Comparison of ENCODE assay signal across 13 cellular contexts in genomic region chr12:122067548-122067947, GRCh38. TPM values are rescaled to one million over a fixed set of nuclear protein-coding genes. Genes with fewer than 3 reads are reported as not detected.
A peak's percentile ranks its signal among the peaks of the same experiment; 100 is the strongest.
DNase-seq lines count a peak whose midpoint lies in the region; ATAC-seq, FAIRE-seq and TF ChIP-seq lines count a peak whose summit lies in the region.
"Had no signal": no experiment of that assay in that cellular context is flagged by ENCODE, and none has a peak within 500 bp of the region (broad histone marks: within the 10 kb centered on the region; RNA-seq: fewer than 3 reads in every experiment).

No MANE protein-coding gene starts in this region.

- no peak overlapping the region for H2AK5ac ChIP-seq in H1 (ENCODE audit: low read depth, low read length)

- CTCF ChIA-PET in H1 (lab: Charles Lee; ENCODE audit: partially characterized antibody): interaction anchor here (0.6 to 20.6 kb wide), 4 partner anchors 10 to 859 kb away, joined by 3 to 379 read pairs (median 6); no protein-coding TSS in a partner anchor

- TF ChIP-seq CTCF in MM.1S (IDR thresholded peaks at IDR 0.05; ENCODE audit: low read length) (no peak), H1 (IDR thresholded peaks at IDR 0.05; ENCODE audit: control extremely low read depth in 1 of 3, insufficient read depth in 1 of 3, low read depth in 1 of 3, low read length in 3 of 3) (no peak)

- no peaks in the 10 kb centered on the region for H3K9me3 ChIP-seq in MM.1S (replicated peaks; ENCODE audit: insufficient read depth, low read length)
- H3K9me3 ChIP-seq in H1 (ENCODE audit: insufficient read depth in 2 of 2, low read depth in 1 of 2, low read length in 1 of 2): no peaks in the 10 kb centered on the region
- H3K9me3 ChIP-seq: pancreas, Peyer's patch had no signal

- no peaks in the 10 kb centered on the region for H3K36me3 ChIP-seq in MM.1S (replicated peaks; ENCODE audit: insufficient read depth, low read length)
- H3K36me3 ChIP-seq in H1 (ENCODE audit: control insufficient read depth in 2 of 4, insufficient read depth in 4 of 4, low read length in 3 of 4): 0 out of 8 replicates have a peak, but pooled peaks cover 0 to 5% (median 0%) of the 10 kb centered on the region in 4 experiments
- H3K36me3 ChIP-seq: pancreas, Peyer's patch had no signal

- H2BK15ac ChIP-seq in H1 (ENCODE audit: low read length): no peak overlapping the region

- H3K27me3 Mint-ChIP-seq in T-helper 2 cell treated with Interferon-gamma antibody and Interleukin-4, amounts not matched to agents 5 μg/mL and 100 μg/mL, for 36 hours (ENCODE audit: low read depth): peaks cover 5% of the 10 kb centered on the region
- H3K27me3 Mint-ChIP-seq in stimulated activated memory B cell treated with anti-CD40 and anti-IgM and Interleukin-4, amounts not matched to agents 10 μg/mL and 1 μg/mL and 100 μg/mL, for 72 hours: no peaks in the 10 kb centered on the region

- no peak overlapping the region for H4K8ac ChIP-seq in H1 (ENCODE audit: extremely low read depth, insufficient read depth, low read length)

- peak overlapping the region; percentile 82 for H3K27ac Mint-ChIP-seq in T-helper 2 cell treated with Interferon-gamma antibody and Interleukin-4, amounts not matched to agents 5 μg/mL and 100 μg/mL, for 36 hours
- peak overlapping the region; percentile 78 for H3K27ac Mint-ChIP-seq in stimulated activated memory B cell treated with anti-CD40 and anti-IgM and Interleukin-4, amounts not matched to agents 10 μg/mL and 1 μg/mL and 100 μg/mL, for 72 hours

- POLR2A ChIA-PET in H1 (lab: Charles Lee; ENCODE audit: partially characterized antibody): interaction anchor here (1.5 kb wide), 1 partner anchor 10 kb away, joined by 5 read pairs; no protein-coding TSS in a partner anchor

- no peak for DNase-seq in T-helper 2 cell treated with Interferon-gamma antibody and Interleukin-4, amounts not matched to agents 5 μg/mL and 100 μg/mL, for 36 hours (ENCODE audit: low spot score)
- no peak for DNase-seq in T-helper 2 cell
- no peak for DNase-seq in MM.1S
- no peak for DNase-seq in H1 (ENCODE audit: low read depth in 1 of 2, low spot score in 2 of 2)
- DNase-seq in NOMO-1 treated with dmso at 0.1 percent for 144 hours (lab: John Stamatoyannopoulos, UW; ENCODE audit: unreplicated experiment): no peak
- DNase-seq in COLO829 (ENCODE audit: low spot score): no peak
- DNase-seq: kidney glomerular epithelial cell, NCI-H2171 had no signal

- no peaks in the 10 kb centered on the region for H3K79me2 ChIP-seq in MM.1S (ENCODE audit: low read length)
- no peaks in the 10 kb centered on the region for H3K79me2 ChIP-seq in H1 (ENCODE audit: control insufficient read depth in 1 of 2, insufficient read depth in 2 of 2, low read length in 2 of 2)

- H2AFZ ChIP-seq in MM.1S (ENCODE audit: low read length) (peak overlapping the region; percentile 36; the same call in 1 of the 2 replicates), H1 (ENCODE audit: low read length) (no peak overlapping the region)

- H3K9ac ChIP-seq in MM.1S (ENCODE audit: low read length) (peak overlapping the region; percentile 15; the same call in 1 of the 2 replicates), H1 (replicated peaks in 1 of 4; ENCODE audit: extremely low read depth in 1 of 4, low read depth in 3 of 4, low read length in 3 of 4) (no peak overlapping the region)

- H3K4ac ChIP-seq in H1 (replicated peaks; ENCODE audit: insufficient read length, low read depth, low read length): no peak overlapping the region

- TF ChIP-seq RAD21 in H1 (IDR thresholded peaks at IDR 0.05 in 1 of 2, conservative IDR thresholded peaks at IDR 0.05 in 1 of 2; ENCODE audit: low read depth in 2 of 2, low read length in 2 of 2): no peak

- H3K27ac ChIP-seq in MM.1S (ENCODE audit: low read length) (peak overlapping the region; percentile 61; the same call in 1 of the 2 replicates), H1 (ENCODE audit: low read depth, low read length) (no peak overlapping the region)
- H3K27ac ChIP-seq: pancreas had no signal

- H3K4me3 ChIP-seq in MM.1S (ENCODE audit: low read length) (peak overlapping the region; percentile 41), H1 (ENCODE audit: extremely low read depth in 1 of 4, insufficient read depth in 2 of 4, low read depth in 3 of 4, low read length in 4 of 4) (no peak overlapping the region)

- no peak for ATAC-seq in stimulated activated memory B cell treated with anti-CD40 and anti-IgM and Interleukin-4, amounts not matched to agents 10 μg/mL and 1 μg/mL and 100 μg/mL, for 72 hours
- ATAC-seq in HG03457 (IDR thresholded peaks at IDR 0.05; ENCODE audit: unreplicated experiment): no peak
- ATAC-seq: pancreas had no signal

- H2BK20ac ChIP-seq in H1 (ENCODE audit: low read length): no peak overlapping the region

- no peak overlapping the region for H2BK120ac ChIP-seq in H1 (replicated peaks; ENCODE audit: low read depth, low read length)

- peak overlapping the region; percentile 70 for H3K4me3 Mint-ChIP-seq in T-helper 2 cell treated with Interferon-gamma antibody and Interleukin-4, amounts not matched to agents 5 μg/mL and 100 μg/mL, for 36 hours
- peak overlapping the region; percentile 57 for H3K4me3 Mint-ChIP-seq in stimulated activated memory B cell treated with anti-CD40 and anti-IgM and Interleukin-4, amounts not matched to agents 10 μg/mL and 1 μg/mL and 100 μg/mL, for 72 hours

- H3K36me3 Mint-ChIP-seq in T-helper 2 cell treated with Interferon-gamma antibody and Interleukin-4, amounts not matched to agents 5 μg/mL and 100 μg/mL, for 36 hours (ENCODE audit: low read depth): no peaks in the 10 kb centered on the region
- no peaks in the 10 kb centered on the region for H3K36me3 Mint-ChIP-seq in stimulated activated memory B cell treated with anti-CD40 and anti-IgM and Interleukin-4, amounts not matched to agents 10 μg/mL and 1 μg/mL and 100 μg/mL, for 72 hours
- H3K36me3 Mint-ChIP-seq: activated naive CD4-positive, alpha-beta T cell treated with anti-CD3 and anti-CD28 coated beads, Interleukin-2, amount 50 U/mL, for 72 hours had no signal

- no peaks in the 10 kb centered on the region for H3K9me3 Mint-ChIP-seq in T-helper 2 cell treated with Interferon-gamma antibody and Interleukin-4, amounts not matched to agents 5 μg/mL and 100 μg/mL, for 36 hours
- no peaks in the 10 kb centered on the region for H3K9me3 Mint-ChIP-seq in stimulated activated memory B cell treated with anti-CD40 and anti-IgM and Interleukin-4, amounts not matched to agents 10 μg/mL and 1 μg/mL and 100 μg/mL, for 72 hours
- H3K9me3 Mint-ChIP-seq: activated naive CD4-positive, alpha-beta T cell treated with anti-CD3 and anti-CD28 coated beads, Interleukin-2, amount 50 U/mL, for 72 hours had no signal

- no peaks in the 10 kb centered on the region for H4K20me1 ChIP-seq in MM.1S (ENCODE audit: insufficient read depth, low read length)
- no peaks in the 10 kb centered on the region for H4K20me1 ChIP-seq in H1 (replicated peaks in 1 of 2; ENCODE audit: control insufficient read depth in 1 of 2, insufficient read depth in 2 of 2, low read length in 2 of 2)

- no peaks in the 10 kb centered on the region; the same call in 1 of the 2 replicates for H3K23me2 ChIP-seq in H1 (ENCODE audit: low read depth, low read length)

- H4K91ac ChIP-seq in H1 (replicated peaks; ENCODE audit: insufficient read length, low read length): no peak overlapping the region

- H3K4me1 ChIP-seq in MM.1S (ENCODE audit: low read length) (0 out of 2 replicates have a peak, but pooled peaks cover 9% of the 10 kb centered on the region), H1 (replicated peaks in 1 of 4; ENCODE audit: control insufficient read depth in 3 of 4, insufficient read depth in 4 of 4, low read length in 3 of 4) (peaks cover 0 to 19% (median 10%) of the 10 kb centered on the region in 4 experiments; a peak in 6 of 7 replicates)

- peak overlapping the region; percentile 58; the same call in 1 of the 2 replicates for H3K4me2 ChIP-seq in MM.1S (ENCODE audit: low read depth, low read length)
- H3K4me2 ChIP-seq in H1 (ENCODE audit: insufficient read depth in 1 of 2, low read depth in 2 of 2, low read length in 2 of 2): no peak overlapping the region

- no peak overlapping the region for H4K5ac ChIP-seq in H1 (ENCODE audit: insufficient read length, low read depth, low read length)

- no peak for TF ChIP-seq POLR2A in H1 (IDR thresholded peaks at IDR 0.05; ENCODE audit: control extremely low read depth in 1 of 2, low read depth in 2 of 2, low read length in 2 of 2)

- no peak for TF ChIP-seq EP300 in H1 (IDR thresholded peaks at IDR 0.05; ENCODE audit: borderline replicate concordance in 1 of 2, low read depth in 2 of 2, low read length in 2 of 2)

- no peak overlapping the region for H3K18ac ChIP-seq in H1 (ENCODE audit: extremely low read depth, low read length)

- no peak overlapping the region for H2BK5ac ChIP-seq in H1 (ENCODE audit: low read depth, low read length)

- H3K56ac ChIP-seq in H1 (replicated peaks; ENCODE audit: insufficient read length, low read depth, low read length): no peak overlapping the region

- WGBS in H1 (ENCODE audit: extremely low coverage in 1 of 2, insufficient coverage in 1 of 2, insufficient read length in 1 of 2, insufficient replicate concordance in 2 of 2, low coverage in 1 of 2, low lambda C conversion rate in 2 of 2, missing lambda C conversion rate in 1 of 2), 2 experiments: 97% methylated on average over 5 of the region's 5 CpGs; no CpG with 5 or more reads in 1 of the 2 experiments

- H3K27me3 ChIP-seq in MM.1S (replicated peaks; ENCODE audit: insufficient read depth, low read length) (no peaks in the 10 kb centered on the region), H1 (replicated peaks in 1 of 4; ENCODE audit: control insufficient read depth in 3 of 4, extremely low read depth in 1 of 4, insufficient read depth in 3 of 4, low read length in 3 of 4) (no peaks in the 10 kb centered on the region)
- H3K27me3 ChIP-seq: pancreas, Peyer's patch had no signal

- H3K14ac ChIP-seq in H1 (ENCODE audit: insufficient read length): no peak overlapping the region

- H3K4me1 Mint-ChIP-seq in T-helper 2 cell treated with Interferon-gamma antibody and Interleukin-4, amounts not matched to agents 5 μg/mL and 100 μg/mL, for 36 hours (ENCODE audit: low read depth): peaks cover 20% of the 10 kb centered on the region
- H3K4me1 Mint-ChIP-seq in stimulated activated memory B cell treated with anti-CD40 and anti-IgM and Interleukin-4, amounts not matched to agents 10 μg/mL and 1 μg/mL and 100 μg/mL, for 72 hours: peaks cover 54% of the 10 kb centered on the region

- no peaks in the 10 kb centered on the region for H3K9me2 ChIP-seq in MM.1S (replicated peaks; ENCODE audit: insufficient read depth, low read length)

- no peak overlapping the region for H2BK12ac ChIP-seq in H1 (ENCODE audit: low read depth, low read length)

- H3K79me1 ChIP-seq in H1 (ENCODE audit: low read depth, low read length): 0 out of 2 replicates have a peak, but pooled peaks cover 2% of the 10 kb centered on the region

- peaks cover 5% of the 10 kb centered on the region; the same call in 1 of the 2 replicates for H3F3A ChIP-seq in MM.1S (ENCODE audit: insufficient read depth, low read length)

- no peak overlapping the region for H3K23ac ChIP-seq in H1 (ENCODE audit: insufficient read length)

- FAIRE-seq in H1 (lab: Jason Lieb, UNC): no peak
- FAIRE-seq: pancreas had no signal

RNA-seq across cellular contexts. Expression of gene MLXIP, which starts 11.0 kb away (rescaled TPM):
- total RNA-seq in H1 (2021; fragmentation: NEBNext Ultra II Directional; extraction: Animal tissue kit (Norgen Biotek cat#: 25700)): 40.4 and 40.5 TPM in 2 replicates
- polyA plus RNA-seq in H1 (2011; rRNA removed): 5.5 and 13.2 TPM in 2 replicates
- polyA plus RNA-seq in H1 (2011; cell fraction: cytosol; rRNA removed): 4.1 TPM
- 18.6 TPM for polyA plus RNA-seq in H1 (2011; cell fraction: nucleus; rRNA removed)
- polyA plus RNA-seq in H1 (2012, experiment 1 of 2): 15.2 to 19.4 TPM (median 18.9 TPM) in 4 replicates
- polyA plus RNA-seq in H1 (2012, experiment 2 of 2): 13.9 TPM
- polyA plus RNA-seq in H1 (2013, experiment 1 of 2): 33.1 TPM
- 33.0 TPM for polyA plus RNA-seq in H1 (2013, experiment 2 of 2)
- 10.0 and 15.5 TPM in 2 replicates for polyA minus RNA-seq in H1 (2011; rRNA and poly(A)+ RNA removed)
- polyA minus RNA-seq in H1 (2011; cell fraction: cytosol; rRNA and poly(A)+ RNA removed): 23.0 TPM
- polyA minus RNA-seq in H1 (2011; cell fraction: nucleus; rRNA and poly(A)+ RNA removed): 35.1 TPM

RNA-seq across cellular contexts. Expression of gene BCL7A, which starts 45.9 kb away (rescaled TPM):
- 12.7 and 13.6 TPM in 2 replicates for total RNA-seq in H1 (2021; fragmentation: NEBNext Ultra II Directional; extraction: Animal tissue kit (Norgen Biotek cat#: 25700))
- polyA plus RNA-seq in H1 (2011; rRNA removed): 11.9 and 13.9 TPM in 2 replicates
- polyA plus RNA-seq in H1 (2011; cell fraction: cytosol; rRNA removed): 10.4 TPM
- 12.9 TPM for polyA plus RNA-seq in H1 (2011; cell fraction: nucleus; rRNA removed)
- polyA plus RNA-seq in H1 (2012, experiment 1 of 2): 10.9 to 13.5 TPM (median 11.5 TPM) in 4 replicates
- 7.6 TPM for polyA plus RNA-seq in H1 (2012, experiment 2 of 2)
- polyA plus RNA-seq in H1 (2013, experiment 1 of 2): 6.2 TPM
- polyA plus RNA-seq in H1 (2013, experiment 2 of 2): 6.1 TPM
- 11.8 and 13.5 TPM in 2 replicates for polyA minus RNA-seq in H1 (2011; rRNA and poly(A)+ RNA removed)
- 10.1 TPM for polyA minus RNA-seq in H1 (2011; cell fraction: cytosol; rRNA and poly(A)+ RNA removed)
- 11.5 TPM for polyA minus RNA-seq in H1 (2011; cell fraction: nucleus; rRNA and poly(A)+ RNA removed)
